ENCODE assay signal across 14 cellular contexts in genomic region chr10:103583871-103584215, GRCh38.
DNase-seq lines count a peak whose midpoint lies in the region; ATAC-seq and TF ChIP-seq lines count a peak whose summit lies in the region.
"Had no signal": no experiment of that assay in that cellular context is flagged by ENCODE, and none has a peak within 500 bp of the region (broad histone marks: within the 10 kb centered on the region; RNA-seq: fewer than 3 reads in every experiment).

No MANE protein-coding gene starts in this region.

- H3K4me3 ChIP-seq in gastrocnemius medialis, result peak overlapping the region in 3 of 4 donors; percentile 20 to 37 (median 26)
- H3K4me3 ChIP-seq: PC-9 had no signal

- peaks cover 4% of the 10 kb centered on the region for H3K4me1 Mint-ChIP-seq in T-helper 2 cell treated with Interferon-gamma antibody and Interleukin-4, amounts not matched to agents 5 μg/mL and 100 μg/mL, for 36 hours (ENCODE audit: low read depth)
- no peaks in the 10 kb centered on the region for H3K4me1 Mint-ChIP-seq in HFFc6 (ENCODE audit: low read depth)
- H3K4me1 Mint-ChIP-seq in central memory CD8-positive, alpha-beta T cell, result peaks cover 5% of the 10 kb centered on the region
- H3K4me1 Mint-ChIP-seq: mesothelial cell of epicardium had no signal

- ATAC-seq in central memory CD8-positive, alpha-beta T cell (replicated peaks; ENCODE audit: extremely low read depth, poor library complexity, severe bottlenecking), result peak; percentile 25
- ATAC-seq in gastrocnemius medialis, result no peak

- no peak overlapping the region for H3K27ac ChIP-seq in gastrocnemius medialis
- H3K27ac ChIP-seq: foreskin keratinocyte, PC-9, WERI-Rb-1 had no signal

- H3K27me3 Mint-ChIP-seq in T-helper 2 cell treated with Interferon-gamma antibody and Interleukin-4, amounts not matched to agents 5 μg/mL and 100 μg/mL, for 36 hours (ENCODE audit: low read depth), result peaks cover 10% of the 10 kb centered on the region
- peaks cover 19% of the 10 kb centered on the region for H3K27me3 Mint-ChIP-seq in HFFc6 (ENCODE audit: insufficient read depth)
- H3K27me3 Mint-ChIP-seq in central memory CD8-positive, alpha-beta T cell, result no peaks in the 10 kb centered on the region

- intact Hi-C loops in gastrocnemius medialis (cut with DNase I; ENCODE audit: low total_unique reads), result no loop called here

- peaks cover 37 to 54% of the 10 kb centered on the region in 2 donors for H3K4me1 ChIP-seq in gastrocnemius medialis
- H3K4me1 ChIP-seq: foreskin keratinocyte had no signal

- DNase-seq in T-helper 2 cell treated with Interferon-gamma antibody and Interleukin-4, amounts not matched to agents 5 μg/mL and 100 μg/mL, for 36 hours (ENCODE audit: low spot score), result no peak
- DNase-seq in T-helper 2 cell, result no peak
- no peak for DNase-seq in HFFc6
- DNase-seq in central memory CD8-positive, alpha-beta T cell (ENCODE audit: low spot score in 2 of 2), result no peak
- DNase-seq in gastrocnemius medialis, result no peak
- DNase-seq in GM10266 (ENCODE audit: extremely low spot score), result no peak
- DNase-seq in NCI-H2227 (lab: John Stamatoyannopoulos, UW; ENCODE audit: unreplicated experiment), result no peak
- DNase-seq in erythroblast (lab: John Stamatoyannopoulos, UW), result no peak
- DNase-seq: 8988T, foreskin keratinocyte, NCI-H1436 treated with DMSO at 0.1 percent for 48 hours, PC-9, WERI-Rb-1 had no signal

- in situ Hi-C loops in gastrocnemius medialis (cut with MboI; ENCODE audit: low sequenced_read_pairs in 4 of 4), result loop anchor here in 2 of 4 donors (25.0 kb wide), 2 partner anchors 172 to 278 kb away; partner anchors contain the start of gene SH3PXD2A (in 1 of the 2)

- no peaks in the 10 kb centered on the region for H3K9me3 ChIP-seq in gastrocnemius medialis

- no peaks in the 10 kb centered on the region for H3K36me3 ChIP-seq in gastrocnemius medialis

- TF ChIP-seq POLR2A in gastrocnemius medialis (IDR thresholded peaks at IDR 0.05) (no peak), erythroblast (IDR thresholded peaks at IDR 0.05; ENCODE audit: low read length) (no peak)

- peaks cover 2% of the 10 kb centered on the region for H3K36me3 Mint-ChIP-seq in T-helper 2 cell treated with Interferon-gamma antibody and Interleukin-4, amounts not matched to agents 5 μg/mL and 100 μg/mL, for 36 hours (ENCODE audit: low read depth)
- H3K36me3 Mint-ChIP-seq in HFFc6 (ENCODE audit: low read depth), result peaks cover 14% of the 10 kb centered on the region; the same call in 1 of the 2 replicates
- peaks cover 6% of the 10 kb centered on the region for H3K36me3 Mint-ChIP-seq in central memory CD8-positive, alpha-beta T cell (ENCODE audit: insufficient read depth)

- H3K27ac Mint-ChIP-seq in T-helper 2 cell treated with Interferon-gamma antibody and Interleukin-4, amounts not matched to agents 5 μg/mL and 100 μg/mL, for 36 hours, result peak overlapping the region; percentile 90
- no peak overlapping the region for H3K27ac Mint-ChIP-seq in HFFc6
- H3K27ac Mint-ChIP-seq in central memory CD8-positive, alpha-beta T cell (ENCODE audit: low read depth), result peak overlapping the region; percentile 83
- H3K27ac Mint-ChIP-seq: mesothelial cell of epicardium had no signal

- no peaks in the 10 kb centered on the region for H3K9me3 Mint-ChIP-seq in T-helper 2 cell treated with Interferon-gamma antibody and Interleukin-4, amounts not matched to agents 5 μg/mL and 100 μg/mL, for 36 hours
- peaks cover 19% of the 10 kb centered on the region for H3K9me3 Mint-ChIP-seq in HFFc6
- no peaks in the 10 kb centered on the region for H3K9me3 Mint-ChIP-seq in central memory CD8-positive, alpha-beta T cell

- TF ChIP-seq CTCF in HFFc6 (IDR thresholded peaks at IDR 0.05) (no peak), gastrocnemius medialis (IDR thresholded peaks at IDR 0.05 in 4 of 5, conservative IDR thresholded peaks at IDR 0.05 in 1 of 5) (no peak), GM10266 (IDR thresholded peaks at IDR 0.05; ENCODE audit: control insufficient read depth, insufficient read depth, low read depth, missing control alignments) (no peak)

- no peaks in the 10 kb centered on the region for H3K27me3 ChIP-seq in gastrocnemius medialis

- peak overlapping the region; percentile 92 for H3K4me3 Mint-ChIP-seq in T-helper 2 cell treated with Interferon-gamma antibody and Interleukin-4, amounts not matched to agents 5 μg/mL and 100 μg/mL, for 36 hours
- 0 out of 2 replicates have a peak overlapping the region, but pooled peaks have one; percentile 7 for H3K4me3 Mint-ChIP-seq in HFFc6
- peak overlapping the region; percentile 88 for H3K4me3 Mint-ChIP-seq in central memory CD8-positive, alpha-beta T cell
- H3K4me3 Mint-ChIP-seq: mesothelial cell of epicardium had no signal

Comparison
In these comparisons a context has a peak if more than half of its experiments do, and no peak if none do; other contexts are left out.
1. H3K4me3 Mint-ChIP-seq: peak in every context shown above with its lines; median percentile 92 in T-helper 2 cell treated with Interferon-gamma antibody and Interleukin-4, amounts not matched to agents 5 μg/mL and 100 μg/mL, for 36 hours; 88 in central memory CD8-positive, alpha-beta T cell; 7 in HFFc6.